8 cellular contexts compared by ENCODE assay signal in the genomic region with DNA sequence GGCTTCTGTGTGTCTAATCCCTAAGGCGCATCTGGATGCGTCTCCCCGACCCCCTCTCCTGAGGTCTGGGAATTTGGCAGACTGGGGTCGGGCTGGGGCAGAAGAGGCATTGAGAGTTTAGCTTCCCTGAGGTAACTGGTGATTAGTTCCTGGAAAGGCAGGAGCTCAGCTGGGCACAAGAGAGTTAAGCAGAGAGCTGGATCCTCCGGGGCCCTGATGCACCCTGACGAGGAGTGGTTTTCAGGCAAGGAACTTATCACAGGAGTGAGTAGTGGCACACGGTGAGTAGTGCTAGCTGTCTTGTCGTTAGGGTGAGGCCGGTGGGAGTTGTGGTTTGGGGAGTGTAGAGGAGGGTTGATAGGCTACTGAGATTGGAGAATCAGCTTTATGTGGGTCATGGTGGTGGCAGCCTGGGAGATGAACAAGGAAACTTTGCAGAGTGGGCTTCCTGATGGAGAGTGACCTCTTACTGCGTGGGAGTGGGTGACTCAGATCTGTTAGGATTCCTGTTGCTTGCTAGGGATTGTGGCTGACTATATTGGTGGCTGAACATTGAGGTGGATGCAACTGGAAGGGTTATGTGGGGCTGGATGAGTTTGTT. TPM values are rescaled to one million over a fixed set of nuclear protein-coding genes. Genes with fewer than 3 reads are reported as not detected.
DNase-seq lines count a peak whose midpoint lies in the region; ATAC-seq and TF ChIP-seq lines count a peak whose summit lies in the region.

No MANE protein-coding gene starts in this region.

- H4K20me1 ChIP-seq in SK-N-SH (ENCODE audit: insufficient read depth) = no peaks in the 10 kb centered on the region; the same call in 1 of the 2 replicates
- H4K20me1 ChIP-seq in smooth muscle cell (ENCODE audit: low read depth) = peaks cover 41% of the 10 kb centered on the region

- H3K4me1 ChIP-seq in SK-N-SH (ENCODE audit: control insufficient read depth in 1 of 2, insufficient read depth in 2 of 2, low read depth in 1 of 2, low read length in 1 of 2) = peaks cover 0 to 14% of the 10 kb centered on the region in 2 experiments; a peak in 3 of 4 replicates
- H3K4me1 ChIP-seq in smooth muscle cell (ENCODE audit: low read depth) = peaks cover 9% of the 10 kb centered on the region

- peak overlapping the region; percentile 96 for H3K9ac ChIP-seq in SK-N-SH
- peak overlapping the region; percentile 91 for H3K9ac ChIP-seq in smooth muscle cell (ENCODE audit: low read depth)

- POLR2A ChIA-PET in SK-N-SH (lab: Yijun Ruan, JAX) = interaction anchor here (0.6 to 1.3 kb wide), 3 partner anchors 15 to 130 kb away, joined by 3 to 6 read pairs (median 4); no protein-coding TSS in a partner anchor

- H3K9me3 Mint-ChIP-seq in brain = no peaks in the 10 kb centered on the region

- H3K4me3 Mint-ChIP-seq in brain = peak overlapping the region; percentile 90 to 95 (median 92)

- TF ChIP-seq CTCF in SK-N-SH (IDR thresholded peaks at IDR 0.05) (no peak), brain (conservative IDR thresholded peaks at IDR 0.05) (no peak), smooth muscle cell (IDR thresholded peaks at IDR 0.05; ENCODE audit: borderline replicate concordance, insufficient read depth, poor library complexity, severe bottlenecking) (no peak)

- H3F3A ChIP-seq in SK-N-SH (replicated peaks; ENCODE audit: insufficient read depth) (peaks cover 19% of the 10 kb centered on the region), smooth muscle cell (ENCODE audit: low read depth) (peaks cover 7% of the 10 kb centered on the region)

- no peak for TF ChIP-seq EP300 in SK-N-SH (IDR thresholded peaks at IDR 0.05; ENCODE audit: borderline replicate concordance in 1 of 2, low read depth in 1 of 2, low read length in 1 of 2)

- H3K27me3 ChIP-seq in SK-N-SH (ENCODE audit: insufficient read depth) (no peaks in the 10 kb centered on the region), smooth muscle cell (ENCODE audit: low read depth) (no peaks in the 10 kb centered on the region)

- no peak for TF ChIP-seq RAD21 in SK-N-SH (IDR thresholded peaks at IDR 0.05; ENCODE audit: low read length)

- peak; percentile 55 for DNase-seq in ELF-1 (ENCODE audit: low read depth, low spot score)
- peak; percentile 51 for DNase-seq in SK-N-SH
- DNase-seq in iPS-NIHi7 (ENCODE audit: extremely low spot score) = peak; percentile 51
- DNase-seq in smooth muscle cell (lab: John Stamatoyannopoulos, UW; ENCODE audit: unreplicated experiment) = peak; percentile 34
- no peak for DNase-seq in NCI-H1436 (lab: John Stamatoyannopoulos, UW)

- CTCF ChIA-PET in SK-N-SH (lab: Yijun Ruan, JAX) = interaction anchor here (0.6 to 3.0 kb wide), 9 partner anchors 29 to 407 kb away, joined by 3 to 13 read pairs (median 4); no protein-coding TSS in a partner anchor

- peaks cover 3 to 5% of the 10 kb centered on the region in 2 experiments for H3K36me3 ChIP-seq in SK-N-SH (replicated peaks in 1 of 2; ENCODE audit: control insufficient read depth in 1 of 2, insufficient read depth in 2 of 2, low read length in 1 of 2)
- H3K36me3 ChIP-seq in smooth muscle cell (ENCODE audit: low read depth) = no peaks in the 10 kb centered on the region

- H3K79me2 ChIP-seq in SK-N-SH (ENCODE audit: insufficient read depth) (peaks cover 70% of the 10 kb centered on the region), smooth muscle cell (ENCODE audit: low read depth) (peaks cover 45% of the 10 kb centered on the region)

- H3K36me3 Mint-ChIP-seq in brain = peaks cover 12% of the 10 kb centered on the region

- ATAC-seq in HG02798 (IDR thresholded peaks at IDR 0.05; ENCODE audit: poor library complexity, unreplicated experiment) (peak; percentile 11), GM21825 (IDR thresholded peaks at IDR 0.05; ENCODE audit: unreplicated experiment) (no peak)

- peak overlapping the region; percentile 88; the same call in 1 of the 2 replicates for H2AFZ ChIP-seq in SK-N-SH (ENCODE audit: low read depth)
- peak overlapping the region; percentile 66 for H2AFZ ChIP-seq in smooth muscle cell (ENCODE audit: low read depth)

- no peaks in the 10 kb centered on the region for H3K9me3 ChIP-seq in SK-N-SH
- no peaks in the 10 kb centered on the region for H3K9me3 ChIP-seq in smooth muscle cell (replicated peaks; ENCODE audit: low read depth)

- H3K9me2 ChIP-seq in SK-N-SH = no peaks in the 10 kb centered on the region

- H3K4me3 ChIP-seq in SK-N-SH (ENCODE audit: low read depth in 2 of 2, low read length in 1 of 2) (peak overlapping the region; percentile 82 to 89), smooth muscle cell (peak overlapping the region; percentile 85)

- under 1% methylated on average over 9 of the region's 10 CpGs for WGBS in SK-N-SH (ENCODE audit: low lambda C conversion rate)
- WGBS in smooth muscle cell (ENCODE audit: low lambda C conversion rate) = 0% methylated on average over 10 of the region's 10 CpGs

- H3K27me3 Mint-ChIP-seq in brain = peaks cover 4% of the 10 kb centered on the region

- peaks cover 48% of the 10 kb centered on the region for H3K4me1 Mint-ChIP-seq in brain

- H3K27ac ChIP-seq in SK-N-SH (ENCODE audit: low read depth in 2 of 2, low read length in 1 of 2) (peak overlapping the region; percentile 77 to 78), smooth muscle cell (ENCODE audit: low read depth) (peak overlapping the region; percentile 90)

- H3K27ac Mint-ChIP-seq in brain = peak overlapping the region; percentile 82 to 97 (median 93)

- H3K4me2 ChIP-seq in SK-N-SH (peak overlapping the region; percentile 86), smooth muscle cell (peak overlapping the region; percentile 83)

TF ChIP-seq in SK-N-SH, 30 proteins besides CTCF, POLR2A, EP300 and RAD21:
- no peak for TF ChIP-seq TEAD4 (IDR thresholded peaks at IDR 0.05; ENCODE audit: borderline replicate concordance, insufficient read depth)
- no peak for TF ChIP-seq RCOR1 (IDR thresholded peaks at IDR 0.05; ENCODE audit: low read length)
- TF ChIP-seq MXI1 (IDR thresholded peaks at IDR 0.05; ENCODE audit: low read depth, low read length) = no peak
- TF ChIP-seq SIN3A (IDR thresholded peaks at IDR 0.05; ENCODE audit: borderline replicate concordance, low read depth, low read length) = no peak
- TF ChIP-seq CHD2 (IDR thresholded peaks at IDR 0.05; ENCODE audit: low read length, partially characterized antibody) = no peak
- TF ChIP-seq YY1 (IDR thresholded peaks at IDR 0.05; ENCODE audit: low read depth) = no peak
- no peak for TF ChIP-seq MEF2A (IDR thresholded peaks at IDR 0.05; ENCODE audit: borderline replicate concordance, low read depth)
- TF ChIP-seq TCF12 (IDR thresholded peaks at IDR 0.05) = no peak
- TF ChIP-seq, protein P1, sequence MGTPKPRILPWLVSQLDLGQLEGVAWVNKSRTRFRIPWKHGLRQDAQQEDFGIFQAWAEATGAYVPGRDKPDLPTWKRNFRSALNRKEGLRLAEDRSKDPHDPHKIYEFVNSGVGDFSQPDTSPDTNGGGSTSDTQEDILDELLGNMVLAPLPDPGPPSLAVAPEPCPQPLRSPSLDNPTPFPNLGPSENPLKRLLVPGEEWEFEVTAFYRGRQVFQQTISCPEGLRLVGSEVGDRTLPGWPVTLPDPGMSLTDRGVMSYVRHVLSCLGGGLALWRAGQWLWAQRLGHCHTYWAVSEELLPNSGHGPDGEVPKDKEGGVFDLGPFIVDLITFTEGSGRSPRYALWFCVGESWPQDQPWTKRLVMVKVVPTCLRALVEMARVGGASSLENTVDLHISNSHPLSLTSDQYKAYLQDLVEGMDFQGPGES (IDR thresholded peaks at IDR 0.05; ENCODE audit: low read depth, low read length) = no peak
- no peak for TF ChIP-seq GABPA (IDR thresholded peaks at IDR 0.05; ENCODE audit: low read depth)
- TF ChIP-seq NRF1 (IDR thresholded peaks at IDR 0.05; ENCODE audit: low read depth, low read length) = no peak
- TF ChIP-seq GATA2 (CRISPR knock-in tag; IDR thresholded peaks at IDR 0.05) = no peak
- TF ChIP-seq, protein P2, sequence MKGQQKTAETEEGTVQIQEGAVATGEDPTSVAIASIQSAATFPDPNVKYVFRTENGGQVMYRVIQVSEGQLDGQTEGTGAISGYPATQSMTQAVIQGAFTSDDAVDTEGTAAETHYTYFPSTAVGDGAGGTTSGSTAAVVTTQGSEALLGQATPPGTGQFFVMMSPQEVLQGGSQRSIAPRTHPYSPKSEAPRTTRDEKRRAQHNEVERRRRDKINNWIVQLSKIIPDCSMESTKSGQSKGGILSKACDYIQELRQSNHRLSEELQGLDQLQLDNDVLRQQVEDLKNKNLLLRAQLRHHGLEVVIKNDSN (IDR thresholded peaks at IDR 0.05; ENCODE audit: borderline replicate concordance, low read depth) = no peak
- TF ChIP-seq RFX5 (IDR thresholded peaks at IDR 0.05; ENCODE audit: low read length) = no peak
- TF ChIP-seq POLR2AphosphoS5 (IDR thresholded peaks at IDR 0.05; ENCODE audit: low read depth, low read length) = no peak
- no peak for TF ChIP-seq JUND (IDR thresholded peaks at IDR 0.05)
- TF ChIP-seq, protein P3, sequence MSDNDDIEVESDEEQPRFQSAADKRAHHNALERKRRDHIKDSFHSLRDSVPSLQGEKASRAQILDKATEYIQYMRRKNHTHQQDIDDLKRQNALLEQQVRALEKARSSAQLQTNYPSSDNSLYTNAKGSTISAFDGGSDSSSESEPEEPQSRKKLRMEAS (IDR thresholded peaks at IDR 0.05; ENCODE audit: low read depth) = no peak
- TF ChIP-seq RXRA (IDR thresholded peaks at IDR 0.05; ENCODE audit: borderline replicate concordance, low read depth) = no peak
TF ChIP-seq in SK-N-SH: peak in this region for 0.

RNA-seq across cellular contexts. Expression of a gene that starts 0.9 kb away (rescaled TPM):
- polyA plus RNA-seq in SK-N-SH (2012; rRNA removed) = 3.6 and 4.1 TPM in 2 replicates
- polyA plus RNA-seq in SK-N-SH (2012; cell fraction: cytosol; rRNA removed) = 1.6 and 2.0 TPM in 2 replicates
- 9.8 and 12.6 TPM in 2 replicates for polyA plus RNA-seq in SK-N-SH (2012; cell fraction: nucleus; rRNA removed)
- polyA plus RNA-seq in brain (ENCODE audit: insufficient read depth, low read depth, low replicate concordance) = 5.4 TPM
- 12.8 and 13.7 TPM in 2 replicates for total RNA-seq in smooth muscle cell
- 12.6 and 18.6 TPM in 2 replicates for polyA plus RNA-seq in smooth muscle cell

RNA-seq across cellular contexts. Expression of a gene that starts 39.6 kb away (rescaled TPM):
- 9.7 and 12.1 TPM in 2 replicates for polyA plus RNA-seq in SK-N-SH (2012; rRNA removed)
- 8.5 and 9.1 TPM in 2 replicates for polyA plus RNA-seq in SK-N-SH (2012; cell fraction: cytosol; rRNA removed)
- polyA plus RNA-seq in SK-N-SH (2012; cell fraction: nucleus; rRNA removed) = 18.3 and 27.1 TPM in 2 replicates
- 14.5 TPM for polyA plus RNA-seq in brain (ENCODE audit: insufficient read depth, low read depth, low replicate concordance)
- 7.4 and 7.8 TPM in 2 replicates for total RNA-seq in smooth muscle cell
- polyA plus RNA-seq in smooth muscle cell = 4.3 and 6.2 TPM in 2 replicates
